ENCODE assay signal across 19 cellular contexts in genomic region chr16:56257666-56258359, GRCh38.
A peak's percentile ranks its signal among the peaks of the same experiment; 100 is the strongest.
DNase-seq lines count a peak whose midpoint lies in the region; ATAC-seq and TF ChIP-seq lines count a peak whose summit lies in the region.
"Had no signal": no experiment of that assay in that cellular context is flagged by ENCODE, and none has a peak within 500 bp of the region (broad histone marks: within the 10 kb centered on the region; RNA-seq: fewer than 3 reads in every experiment).

No MANE protein-coding gene starts in this region.

- H3K4me1 ChIP-seq in BE2C (peaks cover 83% of the 10 kb centered on the region), cardiac muscle cell (ENCODE audit: low read depth) (peaks cover 33% of the 10 kb centered on the region), rectal smooth muscle tissue (ENCODE audit: control insufficient read depth, insufficient read depth, low read length) (peaks cover 56% of the 10 kb centered on the region)
- H3K4me1 ChIP-seq: prostate gland had no signal

- H3K27me3 ChIP-seq in BE2C, result no peaks in the 10 kb centered on the region
- H3K27me3 ChIP-seq in cardiac muscle cell, result no peaks in the 10 kb centered on the region
- no peaks in the 10 kb centered on the region for H3K27me3 ChIP-seq in rectal smooth muscle tissue (ENCODE audit: control insufficient read depth, insufficient read depth, low read length)

- H3K9ac ChIP-seq in rectal smooth muscle tissue (ENCODE audit: low read length), result no peak overlapping the region

- no peak for TF ChIP-seq CTCF in BE2C (IDR thresholded peaks at IDR 0.05; ENCODE audit: low read depth, low read length)
- no peak for TF ChIP-seq CTCF in RWPE1 (conservative IDR thresholded peaks at IDR 0.05; ENCODE audit: low read depth)
- TF ChIP-seq CTCF in cardiac muscle cell (IDR thresholded peaks at IDR 0.05; ENCODE audit: low read depth, low read length), result no peak

- ATAC-seq in HG02981 (IDR thresholded peaks at IDR 0.05; ENCODE audit: unreplicated experiment) (no peak), HG03159 (IDR thresholded peaks at IDR 0.05; ENCODE audit: unreplicated experiment) (no peak), GM18861 (IDR thresholded peaks at IDR 0.05; ENCODE audit: unreplicated experiment) (no peak), GM21528 (IDR thresholded peaks at IDR 0.05; ENCODE audit: low FRiP score, unreplicated experiment) (no peak)
- ATAC-seq: activated CD4-positive, CD25-positive, alpha-beta regulatory T cell treated with anti-CD3 and anti-CD28 coated beads, Interleukin-2, amount 50 U/mL, for 24 hours; HCT116; natural killer cell treated with Interleukin-12 subunit alpha and Interleukin-12 subunit beta and Interleukin-15 and Interleukin-18, amount 100 ng/mL, for 72 hours; PC-3 had no signal

- DNase-seq in BE2C (peak; percentile 58), RWPE1 (ENCODE audit: low spot score) (no peak), cardiac muscle cell (ENCODE audit: low read depth in 1 of 2, low spot score in 1 of 2) (no peak)
- DNase-seq: ACHN; effector memory CD4-positive, alpha-beta T cell; KG1; mammary epithelial cell; MV-4-11; PC-3; T1000 had no signal

- CTCF ChIA-PET in RWPE1 (lab: Yijun Ruan, JAX), result interaction anchor here (0.8 kb wide), 1 partner anchor 115 kb away, joined by 3 read pairs; no protein-coding TSS in a partner anchor

- no peaks in the 10 kb centered on the region for H3K9me3 ChIP-seq in BE2C
- H3K9me3 ChIP-seq in cardiac muscle cell (ENCODE audit: low read depth), result no peaks in the 10 kb centered on the region
- H3K9me3 ChIP-seq: prostate gland had no signal

- POLR2A ChIA-PET in RWPE1 (lab: Yijun Ruan, JAX; ENCODE audit: low non-redundant PET), result no interaction called here

- 0 out of 2 replicates have a peak overlapping the region, but pooled peaks have one; percentile 39 for H3K27ac ChIP-seq in RWPE1
- peak overlapping the region; percentile 76 for H3K27ac ChIP-seq in cardiac muscle cell
- peak overlapping the region; percentile 86 for H3K27ac ChIP-seq in rectal smooth muscle tissue (ENCODE audit: low read depth, low read length)
- H3K27ac ChIP-seq: prostate gland had no signal

- H3K4me3 ChIP-seq in BE2C (ENCODE audit: low read depth, low read length) (0 out of 2 replicates have a peak overlapping the region, but pooled peaks have one; percentile 0), cardiac muscle cell (no peak overlapping the region), rectal smooth muscle tissue (ENCODE audit: low read length) (peak overlapping the region; percentile 34)
- H3K4me3 ChIP-seq: prostate gland had no signal

- peaks cover 17% of the 10 kb centered on the region for H3K36me3 ChIP-seq in BE2C
- H3K36me3 ChIP-seq in cardiac muscle cell, result no peaks in the 10 kb centered on the region
- no peaks in the 10 kb centered on the region for H3K36me3 ChIP-seq in rectal smooth muscle tissue (ENCODE audit: control insufficient read depth, insufficient read depth, low read length)
- H3K36me3 ChIP-seq: prostate gland had no signal
